ENCODE assay signal across 19 cellular contexts in genomic region chr19:54506079-54506478, GRCh38. TPM values are rescaled to one million over a fixed set of nuclear protein-coding genes. Genes with fewer than 3 reads are reported as not detected.
"Had no signal": no experiment of that assay in that cellular context is flagged by ENCODE, and none has a peak within 500 bp of the region (broad histone marks: within the 10 kb centered on the region; RNA-seq: fewer than 3 reads in every experiment).

No MANE protein-coding gene starts in this region.

- H3K4me2 ChIP-seq: smooth muscle cell had no signal

- H3K9me3 ChIP-seq: lower lobe of right lung had no signal

- H3K36me3 Mint-ChIP-seq: activated naive CD8-positive, alpha-beta T cell treated with anti-CD3 and anti-CD28 coated beads for 36 hours had no signal

- H3K4me1 Mint-ChIP-seq: nephron had no signal

- ATAC-seq: lower lobe of right lung, sciatic nerve had no signal

- H3K4me1 ChIP-seq: lower lobe of right lung had no signal

- H3K4me3 Mint-ChIP-seq: activated CD4-positive, alpha-beta T cell treated with anti-CD3 and anti-CD28 coated beads, Interleukin-2, amount 10 ng/mL, durations not matched to agents 7 days and 5 days; activated naive CD8-positive, alpha-beta T cell treated with anti-CD3 and anti-CD28 coated beads for 36 hours; nephron; stimulated activated naive B cell treated with anti-CD40 and anti-IgM and Interleukin-4, amounts not matched to agents 10 μg/mL and 1 μg/mL and 100 μg/mL, for 72 hours had no signal

- H3K9me3 Mint-ChIP-seq: activated naive CD8-positive, alpha-beta T cell treated with anti-CD3 and anti-CD28 coated beads for 36 hours had no signal

- H3K27ac Mint-ChIP-seq: activated CD4-positive, alpha-beta T cell treated with anti-CD3 and anti-CD28 coated beads, Interleukin-2, amount 10 ng/mL, durations not matched to agents 7 days and 5 days; activated naive CD8-positive, alpha-beta T cell treated with anti-CD3 and anti-CD28 coated beads for 36 hours; nephron; stimulated activated naive B cell treated with anti-CD40 and anti-IgM and Interleukin-4, amounts not matched to agents 10 μg/mL and 1 μg/mL and 100 μg/mL, for 72 hours had no signal

- FAIRE-seq: colon had no signal

- H3K36me3 ChIP-seq: lower lobe of right lung had no signal

- DNase-seq: activated CD4-positive, alpha-beta T cell treated with anti-CD3 and anti-CD28 coated beads, Interleukin-2, amount 10 ng/mL, durations not matched to agents 7 days and 5 days; activated naive CD4-positive, alpha-beta T cell; activated naive CD8-positive, alpha-beta T cell treated with anti-CD3 and anti-CD28 coated beads for 36 hours; amniotic stem cell; dorsolateral prefrontal cortex; foreskin melanocyte; glutamatergic neuron; hippocampal formation; islet precursor cell; lower lobe of right lung; stimulated activated CD4-positive, alpha-beta T cell treated with anti-CD3 and anti-CD28 coated beads, Interleukin-4, amount 100 ng/mL, for 24 hours; stimulated activated naive B cell treated with anti-CD40 and anti-IgM and Interleukin-4, amounts not matched to agents 10 μg/mL and 1 μg/mL and 100 μg/mL, for 72 hours had no signal

- H3K4me3 ChIP-seq: dorsolateral prefrontal cortex, lower lobe of right lung, smooth muscle cell had no signal

- H3K27ac ChIP-seq: dorsolateral prefrontal cortex, lower lobe of right lung had no signal

RNA-seq across cellular contexts. Expression of gene LAIR2, which starts 3.4 kb away (rescaled TPM):
- total RNA-seq: cardiac septum, epithelial cell of proximal tubule, smooth muscle cell, ureter had no signal
- polyA plus RNA-seq: smooth muscle cell had no signal

RNA-seq across cellular contexts. Expression of gene CDC42EP5, which starts 33.0 kb away (rescaled TPM):
- total RNA-seq: activated CD4-positive, alpha-beta T cell treated with anti-CD3 and anti-CD28 coated beads, Interleukin-2, amount 10 ng/mL, durations not matched to agents 7 days and 5 days had no signal
